Comparison of ENCODE assay signal across 11 cellular contexts in the genomic region with DNA sequence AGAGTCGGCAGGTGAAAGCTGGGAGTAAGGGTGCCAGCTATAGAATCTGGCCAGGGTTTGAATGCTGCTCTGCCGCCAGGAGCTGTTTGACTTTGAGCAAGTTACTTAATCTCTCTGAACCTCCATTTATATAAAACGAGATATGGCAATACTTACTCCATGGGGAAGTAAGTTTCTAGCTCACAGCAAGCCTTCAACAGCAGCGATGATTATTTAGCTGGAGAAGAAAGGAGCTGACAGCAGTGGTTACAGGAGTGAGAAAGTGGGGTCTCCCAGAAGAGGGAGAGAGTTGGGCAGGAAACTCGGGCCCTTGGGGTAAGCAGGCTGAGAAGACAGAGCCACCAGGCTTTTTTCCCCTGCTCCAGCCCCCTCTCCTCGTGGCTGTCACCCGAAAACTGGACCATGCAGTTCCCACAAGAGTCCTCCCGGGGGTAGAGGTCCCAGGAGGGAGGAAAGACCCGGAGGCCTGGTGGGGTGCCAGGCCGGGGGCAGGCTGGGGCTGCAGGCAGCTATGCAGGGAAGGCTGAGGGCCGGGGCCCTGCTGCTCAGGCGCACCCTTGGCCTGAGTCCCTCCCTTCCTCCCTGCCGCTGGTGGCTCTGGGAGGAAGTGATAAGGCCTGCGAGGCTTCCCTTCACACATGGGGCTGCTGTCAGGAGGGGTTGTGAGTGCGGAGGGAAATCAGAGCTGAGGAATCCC. TPM values are rescaled to one million over a fixed set of nuclear protein-coding genes. Genes with fewer than 3 reads are reported as not detected.
DNase-seq lines count a peak whose midpoint lies in the region; ATAC-seq, FAIRE-seq and TF ChIP-seq lines count a peak whose summit lies in the region.
"Had no signal": no experiment of that assay in that cellular context is flagged by ENCODE, and none has a peak within 500 bp of the region (broad histone marks: within the 10 kb centered on the region; RNA-seq: fewer than 3 reads in every experiment).

No MANE protein-coding gene starts in this region.

- CTCF ChIA-PET in WTC11 (lab: Charles Lee): interaction anchor here (0.6 to 4.2 kb wide), 16 partner anchors 9 to 216 kb away, joined by 3 to 36 read pairs (median 4); partner anchors contain the start of gene ABCB8

- peaks cover 12% of the 10 kb centered on the region for H3K36me3 Mint-ChIP-seq in WTC11

- peak overlapping the region in 3 of 5 donors; percentile 11 to 62 (median 47) for H3K27ac ChIP-seq in stomach

- no peak for DNase-seq in activated CD4-positive, CD25-positive, alpha-beta regulatory T cell (lab: John Stamatoyannopoulos, UW)
- DNase-seq in WTC11 (ENCODE audit: low spot score): no peak
- peak; percentile 78 for DNase-seq in islet precursor cell
- no peak for DNase-seq in stomach
- DNase-seq in MG63: no peak
- DNase-seq in HTR-8/SVneo (ENCODE audit: insufficient read length, low spot score): no peak
- no peak for DNase-seq in SHP77 (lab: John Stamatoyannopoulos, UW)
- DNase-seq: ACHN, NCI-H1930 had no signal

- no peak for TF ChIP-seq EP300 in stomach (IDR thresholded peaks at IDR 0.05)

- peaks cover 0 to 16% (median 8%) of the 10 kb centered on the region in 4 donors for H3K4me1 ChIP-seq in stomach

- peaks cover 15% of the 10 kb centered on the region for H3K9me3 Mint-ChIP-seq in WTC11

- POLR2A ChIA-PET in WTC11 (lab: Charles Lee): interaction anchor here (1.0 kb wide), 1 partner anchor 25 kb away, joined by 3 read pairs; no protein-coding TSS in a partner anchor

- peak; percentile 60 to 63 for ATAC-seq in activated CD4-positive, CD25-positive, alpha-beta regulatory T cell treated with anti-CD3 and anti-CD28 coated beads, Interleukin-2, amount 50 U/mL, for 24 hours
- ATAC-seq in WTC11: no peak

- H3K36me3 ChIP-seq in stomach (no peaks in the 10 kb centered on the region), MG63 (no peaks in the 10 kb centered on the region)

- no peak overlapping the region for H3K4me3 Mint-ChIP-seq in WTC11

- H3K27me3 ChIP-seq in stomach: peaks cover 0 to 32% (median 9%) of the 10 kb centered on the region in 3 donors
- no peaks in the 10 kb centered on the region for H3K27me3 ChIP-seq in MG63

- TF ChIP-seq CTCF in WTC11 (IDR thresholded peaks at IDR 0.05) (no peak), stomach (IDR thresholded peaks at IDR 0.05) (no peak)

- FAIRE-seq in HTR-8/SVneo (lab: Jason Lieb, UNC): no peak

- H3K9me3 ChIP-seq in stomach (peaks cover 7 to 21% (median 14%) of the 10 kb centered on the region in 4 donors), MG63 (no peaks in the 10 kb centered on the region)

- H3K4me1 Mint-ChIP-seq in WTC11: peaks cover 25% of the 10 kb centered on the region

- H3K27ac Mint-ChIP-seq in WTC11: no peak overlapping the region

- no peak for TF ChIP-seq POLR2A in stomach (IDR thresholded peaks at IDR 0.05)

- intact Hi-C loops in stomach (cut with DNase I; ENCODE audit: low total_unique reads): no loop called here

- 35 to 48% (median 38%) methylated on average over 13 to 15 of the region's 15 CpGs for WGBS in stomach, 5 donors

- H3K4me3 ChIP-seq in stomach (peak overlapping the region in 3 of 4 donors; percentile 28 to 37 (median 32)), MG63 (no peak overlapping the region)

- H3K27me3 Mint-ChIP-seq in WTC11 (ENCODE audit: low read depth): peaks cover 16% of the 10 kb centered on the region

TF ChIP-seq in WTC11, 78 proteins besides CTCF, POLR2A, EP300 and RAD21:
- TF ChIP-seq, protein P1, sequence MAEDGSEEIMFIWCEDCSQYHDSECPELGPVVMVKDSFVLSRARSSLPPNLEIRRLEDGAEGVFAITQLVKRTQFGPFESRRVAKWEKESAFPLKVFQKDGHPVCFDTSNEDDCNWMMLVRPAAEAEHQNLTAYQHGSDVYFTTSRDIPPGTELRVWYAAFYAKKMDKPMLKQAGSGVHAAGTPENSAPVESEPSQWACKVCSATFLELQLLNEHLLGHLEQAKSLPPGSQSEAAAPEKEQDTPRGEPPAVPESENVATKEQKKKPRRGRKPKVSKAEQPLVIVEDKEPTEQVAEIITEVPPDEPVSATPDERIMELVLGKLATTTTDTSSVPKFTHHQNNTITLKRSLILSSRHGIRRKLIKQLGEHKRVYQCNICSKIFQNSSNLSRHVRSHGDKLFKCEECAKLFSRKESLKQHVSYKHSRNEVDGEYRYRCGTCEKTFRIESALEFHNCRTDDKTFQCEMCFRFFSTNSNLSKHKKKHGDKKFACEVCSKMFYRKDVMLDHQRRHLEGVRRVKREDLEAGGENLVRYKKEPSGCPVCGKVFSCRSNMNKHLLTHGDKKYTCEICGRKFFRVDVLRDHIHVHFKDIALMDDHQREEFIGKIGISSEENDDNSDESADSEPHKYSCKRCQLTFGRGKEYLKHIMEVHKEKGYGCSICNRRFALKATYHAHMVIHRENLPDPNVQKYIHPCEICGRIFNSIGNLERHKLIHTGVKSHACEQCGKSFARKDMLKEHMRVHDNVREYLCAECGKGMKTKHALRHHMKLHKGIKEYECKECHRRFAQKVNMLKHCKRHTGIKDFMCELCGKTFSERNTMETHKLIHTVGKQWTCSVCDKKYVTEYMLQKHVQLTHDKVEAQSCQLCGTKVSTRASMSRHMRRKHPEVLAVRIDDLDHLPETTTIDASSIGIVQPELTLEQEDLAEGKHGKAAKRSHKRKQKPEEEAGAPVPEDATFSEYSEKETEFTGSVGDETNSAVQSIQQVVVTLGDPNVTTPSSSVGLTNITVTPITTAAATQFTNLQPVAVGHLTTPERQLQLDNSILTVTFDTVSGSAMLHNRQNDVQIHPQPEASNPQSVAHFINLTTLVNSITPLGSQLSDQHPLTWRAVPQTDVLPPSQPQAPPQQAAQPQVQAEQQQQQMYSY (CRISPR knock-in tag; IDR thresholded peaks at IDR 0.05): 0 out of 2 replicates have a peak, but pooled peaks have one; percentile 28
- TF ChIP-seq ERG (CRISPR knock-in tag; IDR thresholded peaks at IDR 0.05): no peak
TF ChIP-seq in WTC11: peak in this region for 1.

RNA-seq across cellular contexts. Expression of gene NOS3, which starts 3.5 kb away (rescaled TPM):
- total RNA-seq in WTC11 (2021): 5.7 to 7.0 TPM (median 6.6 TPM) in 3 replicates
- 10 to 100 TPM in 3 of 5 donors, 1 to 10 TPM in 2; 6.2 to 45.1 (median 27.7) TPM for total RNA-seq in stomach
- 1 to 10 TPM; 2.5 to 5.3 (median 4.4) TPM for polyA plus RNA-seq in stomach
- 0.20 TPM in 1 of 2 replicates, not detected in the other for total RNA-seq in MG63 (2014; rRNA removed; shearing (Covaris generic); ENCODE audit: low replicate concordance)

RNA-seq across cellular contexts. Expression of gene KCNH2, which starts 16.2 kb away (rescaled TPM):
- total RNA-seq in WTC11 (2021) (13.9 to 16.2 TPM (median 14.6 TPM) in 3 replicates), stomach (10 to 100 TPM in 2 of 5 donors, 1 to 10 TPM in 3; 4.5 to 77.7 (median 8.8) TPM)
- polyA plus RNA-seq in stomach: 10 to 100 TPM in 1 of 3 donors, 1 to 10 TPM in 2; 4.0 to 13.4 (median 4.2) TPM
- total RNA-seq in MG63 (2014; rRNA removed; shearing (Covaris generic); ENCODE audit: low replicate concordance): 0.33 TPM in 1 of 2 replicates, not detected in the other
- total RNA-seq: dermis microvascular lymphatic vessel endothelial cell had no signal

RNA-seq across cellular contexts. Expression of gene ATG9B, which starts 30.0 kb away (rescaled TPM):
- total RNA-seq in WTC11 (2021): 2.4 to 3.8 TPM (median 2.4 TPM) in 3 replicates
- 10 to 100 TPM in 1 of 5 donors, under 1 TPM in 1, not detected in 3; 0.55 to 33.0 TPM for total RNA-seq in stomach
- polyA plus RNA-seq in stomach: 10 to 100 TPM in 1 of 3 donors, under 1 TPM in 1, not detected in 1; 0.31 to 17.1 TPM
- total RNA-seq in MG63 (2014; rRNA removed; shearing (Covaris generic); ENCODE audit: low replicate concordance): not detected in 2 replicates

RNA-seq across cellular contexts. Expression of gene ABCB8, which starts 34.0 kb away (rescaled TPM):
- total RNA-seq in WTC11 (2021): 27.9 to 35.9 TPM (median 28.4 TPM) in 3 replicates
- total RNA-seq in stomach: 10 to 100 TPM; 14.1 to 57.2 (median 33.9) TPM
- 10 to 100 TPM in 1 of 3 donors, 1 to 10 TPM in 2; 9.5 to 19.1 (median 10.0) TPM for polyA plus RNA-seq in stomach
- total RNA-seq in MG63 (2014; rRNA removed; shearing (Covaris generic); ENCODE audit: low replicate concordance): 14.4 and 22.4 TPM in 2 replicates

RNA-seq across cellular contexts. Expression of gene ASIC3, which starts 54.0 kb away (rescaled TPM):
- total RNA-seq in WTC11 (2021): 3.4 to 5.5 TPM (median 5.2 TPM) in 3 replicates
- total RNA-seq in stomach: 10 to 100 TPM in 2 of 5 donors, under 1 TPM in 3; 0.29 to 25.9 (median 0.43) TPM
- 1 to 10 TPM; 2.7 to 4.7 (median 3.7) TPM for polyA plus RNA-seq in stomach
- 0.76 TPM in 1 of 2 replicates, not detected in the other for total RNA-seq in MG63 (2014; rRNA removed; shearing (Covaris generic); ENCODE audit: low replicate concordance)
